Comparison of ENCODE assay signal across 12 cellular contexts in the genomic region with DNA sequence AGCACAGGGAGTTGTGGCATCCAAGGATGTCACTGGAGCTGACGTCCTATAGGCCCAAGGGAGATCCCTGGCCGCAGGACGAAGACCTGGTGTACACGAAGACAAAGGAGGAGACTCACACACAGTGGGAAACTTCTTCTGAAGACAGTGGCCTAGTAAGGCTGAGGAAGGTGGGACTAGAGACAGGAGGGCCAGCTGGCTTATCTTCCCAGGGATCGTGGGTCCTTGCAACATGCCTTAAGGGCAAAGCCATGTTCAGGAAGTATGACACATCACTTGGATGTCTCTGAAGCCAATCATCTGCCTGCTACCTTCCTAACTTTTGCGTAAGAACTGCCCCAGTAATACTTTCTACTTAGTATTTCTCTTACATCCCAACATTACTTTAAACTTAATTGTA. TPM values are rescaled to one million over a fixed set of nuclear protein-coding genes. Genes with fewer than 3 reads are reported as not detected.
DNase-seq lines count a peak whose midpoint lies in the region; ATAC-seq and TF ChIP-seq lines count a peak whose summit lies in the region.
"Had no signal": no experiment of that assay in that cellular context is flagged by ENCODE, and none has a peak within 500 bp of the region (broad histone marks: within the 10 kb centered on the region; RNA-seq: fewer than 3 reads in every experiment).

No MANE protein-coding gene starts in this region.

- no peaks in the 10 kb centered on the region for H3K36me3 ChIP-seq in left ventricle myocardium inferior
- H3K36me3 ChIP-seq: gastrocnemius medialis had no signal

- intact Hi-C loops in left ventricle myocardium inferior (cut with micrococcal nuclease) = no loop called here
- intact Hi-C loops in right cardiac atrium (cut with DNase I) = no loop called here

- no peaks in the 10 kb centered on the region for H3K9me3 ChIP-seq in left ventricle myocardium inferior (replicated peaks)
- peaks cover 3% of the 10 kb centered on the region for H3K9me3 ChIP-seq in right cardiac atrium (ENCODE audit: control insufficient read depth, low read length)
- H3K9me3 ChIP-seq: gastrocnemius medialis had no signal

- H3K27me3 ChIP-seq in left ventricle myocardium inferior (ENCODE audit: low read depth) = no peaks in the 10 kb centered on the region
- no peaks in the 10 kb centered on the region for H3K27me3 ChIP-seq in right cardiac atrium (ENCODE audit: control insufficient read depth, insufficient read depth)
- H3K27me3 ChIP-seq: gastrocnemius medialis had no signal

- no peak overlapping the region for H3K4me3 ChIP-seq in left ventricle myocardium inferior
- no peak overlapping the region for H3K4me3 ChIP-seq in right cardiac atrium (ENCODE audit: low read length)
- H3K4me3 ChIP-seq: gastrocnemius medialis had no signal

- WGBS in right cardiac atrium = 79% methylated on average over 6 of the region's 6 CpGs

- H3K4me1 ChIP-seq in left ventricle myocardium inferior = no peaks in the 10 kb centered on the region
- H3K4me1 ChIP-seq in right cardiac atrium (ENCODE audit: control insufficient read depth, insufficient read depth, low read length) = no peaks in the 10 kb centered on the region
- H3K4me1 ChIP-seq: gastrocnemius medialis had no signal

- TF ChIP-seq CTCF in left ventricle myocardium inferior (IDR thresholded peaks at IDR 0.05; ENCODE audit: borderline replicate concordance) = no peak

- ATAC-seq in GM19397 (IDR thresholded peaks at IDR 0.05; ENCODE audit: unreplicated experiment) (no peak), HG03460 (IDR thresholded peaks at IDR 0.05; ENCODE audit: unreplicated experiment) (no peak), right cardiac atrium (no peak)
- ATAC-seq: gastrocnemius medialis, T-helper 17 cell had no signal

- DNase-seq in A172 (ENCODE audit: low spot score) = peak; percentile 71
- DNase-seq in H4 (ENCODE audit: low spot score) = peak; percentile 85
- DNase-seq in RKO (ENCODE audit: low spot score) = peak; percentile 41
- DNase-seq in epithelial cell of prostate (ENCODE audit: low read depth, low spot score) = peak; percentile 73
- no peak for DNase-seq in left ventricle myocardium inferior
- no peak for DNase-seq in right cardiac atrium
- DNase-seq: gastrocnemius medialis, NCI-H345, T-helper 17 cell had no signal

- peak overlapping the region; percentile 46 for H3K27ac ChIP-seq in epithelial cell of prostate
- no peak overlapping the region for H3K27ac ChIP-seq in left ventricle myocardium inferior (replicated peaks)
- no peak overlapping the region for H3K27ac ChIP-seq in right cardiac atrium (ENCODE audit: low read length)
- H3K27ac ChIP-seq: gastrocnemius medialis had no signal

RNA-seq across cellular contexts. Expression of a gene that starts 30.4 kb away (rescaled TPM):
- total RNA-seq in A172 (2014; rRNA removed; shearing (Covaris generic)) = not detected in 2 replicates
- total RNA-seq in H4 (2014; rRNA removed; shearing (Covaris generic)) = not detected in 2 replicates
- not detected for total RNA-seq in left ventricle myocardium inferior
- total RNA-seq in right cardiac atrium = under 1 TPM in 3 of 4 donors, not detected in 1; 0.03 to 0.17 (median 0.06) TPM
- polyA plus RNA-seq in right cardiac atrium = 0.09 TPM
- total RNA-seq: gastrocnemius medialis, T-helper 17 cell had no signal
- polyA plus RNA-seq: IgD-negative memory B cell had no signal

Comparison
In these comparisons a context has a peak if more than half of its experiments do, and no peak if none do; other contexts are left out.
1. DNase-seq: peak in A172 (single experiment), H4 (single experiment), RKO (single experiment) and epithelial cell of prostate (single experiment); none in left ventricle myocardium inferior (single experiment) and right cardiac atrium (0 of 3).